In genomic region chr16:57634171-57634570, GRCh38 we compare ENCODE assay signal across 16 cellular contexts. TPM values are rescaled to one million over a fixed set of nuclear protein-coding genes. Genes with fewer than 3 reads are reported as not detected.
DNase-seq lines count a peak whose midpoint lies in the region; ATAC-seq and TF ChIP-seq lines count a peak whose summit lies in the region.
"Had no signal": no experiment of that assay in that cellular context is flagged by ENCODE, and none has a peak within 500 bp of the region (broad histone marks: within the 10 kb centered on the region; RNA-seq: fewer than 3 reads in every experiment).

No MANE protein-coding gene starts in this region.

- no peaks in the 10 kb centered on the region for H3K27me3 Mint-ChIP-seq in Calu3 (ENCODE audit: unreplicated experiment)

- peak overlapping the region; percentile 52 for H3K4me2 ChIP-seq in PC-9
- peak overlapping the region; percentile 13 for H3K4me2 ChIP-seq in skeletal muscle satellite cell (ENCODE audit: low read length)

- POLR2A ChIA-PET in PC-9 (lab: Charles Lee; ENCODE audit: unreplicated experiment), result no interaction called here

- no peak overlapping the region for H3K9ac ChIP-seq in skeletal muscle satellite cell (ENCODE audit: low read depth, low read length)

- H2AFZ ChIP-seq in PC-9, result no peak overlapping the region

- no peaks in the 10 kb centered on the region for H3K9me3 Mint-ChIP-seq in Calu3 (ENCODE audit: low read depth, unreplicated experiment)
- H3K9me3 Mint-ChIP-seq: CD4-positive, alpha-beta memory T cell; naive thymus-derived CD8-positive, alpha-beta T cell had no signal

- TF ChIP-seq CTCF in Calu3 (IDR thresholded peaks at IDR 0.05; ENCODE audit: unreplicated experiment) (no peak), PC-9 (conservative IDR thresholded peaks at IDR 0.05) (no peak), fibroblast of mammary gland (conservative IDR thresholded peaks at IDR 0.05; ENCODE audit: control insufficient read depth, insufficient read depth, low read depth, low read length) (no peak)

- ATAC-seq in HG03520 (IDR thresholded peaks at IDR 0.05; ENCODE audit: unreplicated experiment), result no peak
- ATAC-seq: naive thymus-derived CD8-positive, alpha-beta T cell had no signal

- H3K4me1 ChIP-seq in PC-9 (replicated peaks; ENCODE audit: insufficient read depth) (peaks cover 61% of the 10 kb centered on the region), skeletal muscle satellite cell (ENCODE audit: control insufficient read depth, insufficient read depth, low read length) (peaks cover 45% of the 10 kb centered on the region)

- peaks cover 38% of the 10 kb centered on the region for H3K36me3 Mint-ChIP-seq in Calu3 (ENCODE audit: insufficient read depth, unreplicated experiment)
- H3K36me3 Mint-ChIP-seq: CD4-positive, alpha-beta memory T cell; naive thymus-derived CD8-positive, alpha-beta T cell had no signal

- H3K4me3 Mint-ChIP-seq in Calu3 (ENCODE audit: low read depth, unreplicated experiment), result no peak overlapping the region
- H3K4me3 Mint-ChIP-seq: CD4-positive, alpha-beta memory T cell; naive thymus-derived CD8-positive, alpha-beta T cell had no signal

- H4K20me1 ChIP-seq in PC-9 (ENCODE audit: insufficient read depth), result peaks cover 41% of the 10 kb centered on the region

- BruUV-seq in Calu3 (replicated peaks; lab: Mats Ljungman, UMichigan) (no TSS peak), PC-9 (replicated peaks; lab: Mats Ljungman, UMichigan) (no TSS peak)

- peak overlapping the region; percentile 37 for H3K27ac ChIP-seq in PC-9

- peaks cover 61% of the 10 kb centered on the region for H3K4me1 Mint-ChIP-seq in Calu3 (ENCODE audit: low read depth, unreplicated experiment)

- H3K4me3 ChIP-seq in PC-9 (no peak overlapping the region), fibroblast of mammary gland (ENCODE audit: control insufficient read depth, low read depth, low read length) (no peak overlapping the region), skeletal muscle satellite cell (ENCODE audit: low read length) (no peak overlapping the region)

- peaks cover 62% of the 10 kb centered on the region for H3K79me2 ChIP-seq in PC-9 (ENCODE audit: low read depth)

- peak; percentile 55 for DNase-seq in Calu3
- peak; percentile 53 to 66 for DNase-seq in PC-9
- peak; percentile 31 for DNase-seq in fibroblast of mammary gland (ENCODE audit: low read depth)
- DNase-seq in NCI-H524 treated with DMSO at 0.1 percent for 48 hours (lab: John Stamatoyannopoulos, UW), result no peak
- no peak for DNase-seq in HCEC 1CT
- DNase-seq in NCI-H187 treated with DMSO at 0.1 percent for 48 hours (lab: John Stamatoyannopoulos, UW), result no peak
- DNase-seq: activated CD4-positive, alpha-beta T cell treated with anti-CD3 and anti-CD28 coated beads for 4 hours; activated effector memory CD4-positive, alpha-beta T cell treated with anti-CD3 and anti-CD28 coated beads, Interleukin-2, amount 50 U/mL, for 16 hours; CD4-positive, alpha-beta memory T cell; central memory CD4-positive, alpha-beta T cell; naive thymus-derived CD8-positive, alpha-beta T cell; NK-92 treated with Interleukin-12 subunit alpha and Interleukin-12 subunit beta, amount 100 ng/mL, for 24 hours; T-helper 1 cell had no signal

- H3K36me3 ChIP-seq in PC-9 (ENCODE audit: low read depth) (no peaks in the 10 kb centered on the region), skeletal muscle satellite cell (ENCODE audit: insufficient read depth, low read length) (no peaks in the 10 kb centered on the region)

- H3K27ac Mint-ChIP-seq in Calu3 (ENCODE audit: unreplicated experiment), result peak overlapping the region; percentile 34
- H3K27ac Mint-ChIP-seq: CD4-positive, alpha-beta memory T cell had no signal

- H3K27me3 ChIP-seq in PC-9 (ENCODE audit: insufficient read depth, low read depth), result no peaks in the 10 kb centered on the region
- peaks cover 20% of the 10 kb centered on the region for H3K27me3 ChIP-seq in skeletal muscle satellite cell (ENCODE audit: control insufficient read depth, insufficient read depth, low read length)

- H3K9me3 ChIP-seq in PC-9 (ENCODE audit: insufficient read depth, low read depth) (no peaks in the 10 kb centered on the region), skeletal muscle satellite cell (replicated peaks; ENCODE audit: low read length) (no peaks in the 10 kb centered on the region)

- intact Hi-C loops in Calu3 (cut with micrococcal nuclease; ENCODE audit: unreplicated experiment) (no loop called here), PC-9 (cut with micrococcal nuclease; ENCODE audit: unreplicated experiment) (no loop called here)

- no peaks in the 10 kb centered on the region for H3K9me2 ChIP-seq in PC-9 (ENCODE audit: insufficient read depth)

- peaks cover 22% of the 10 kb centered on the region; the same call in 1 of the 2 replicates for H3F3A ChIP-seq in PC-9 (ENCODE audit: insufficient read depth, low read depth)

- CTCF ChIA-PET in Calu3 (lab: Charles Lee), result interaction anchor here (1.9 kb wide), 1 partner anchor 11 kb away, joined by 5 read pairs; no protein-coding TSS in a partner anchor
- CTCF ChIA-PET in PC-9 (lab: Charles Lee), result no interaction called here

RNA-seq across cellular contexts. Expression of gene ADGRG1, which starts 5.7 kb away (rescaled TPM):
- 269 and 278 TPM in 2 replicates for total RNA-seq in Calu3 (2022)
- 105 and 131 TPM in 2 replicates for total RNA-seq in PC-9 (2021)
- total RNA-seq in skeletal muscle satellite cell (2012; rRNA removed), result 6.6 and 15.5 TPM in 2 replicates

RNA-seq across cellular contexts. Expression of gene ADGRG3, which starts 33.9 kb away (rescaled TPM):
- not detected in 2 replicates for total RNA-seq in Calu3 (2022)
- 0.25 TPM in 1 of 2 replicates, not detected in the other for total RNA-seq in PC-9 (2021)
- total RNA-seq in skeletal muscle satellite cell (2012; rRNA removed), result not detected in 2 replicates
- total RNA-seq: CD4-positive, alpha-beta memory T cell; fibroblast of lung; naive thymus-derived CD8-positive, alpha-beta T cell had no signal

Comparison
In these comparisons a context has a peak if more than half of its experiments do, and no peak if none do; other contexts are left out.
1. DNase-seq: peak in Calu3 (single experiment), PC-9 (2 of 2) and fibroblast of mammary gland (single experiment); none in NCI-H524 treated with DMSO at 0.1 percent for 48 hours (single experiment), HCEC 1CT (single experiment) and NCI-H187 treated with DMSO at 0.1 percent for 48 hours (single experiment).